In the genomic region with DNA sequence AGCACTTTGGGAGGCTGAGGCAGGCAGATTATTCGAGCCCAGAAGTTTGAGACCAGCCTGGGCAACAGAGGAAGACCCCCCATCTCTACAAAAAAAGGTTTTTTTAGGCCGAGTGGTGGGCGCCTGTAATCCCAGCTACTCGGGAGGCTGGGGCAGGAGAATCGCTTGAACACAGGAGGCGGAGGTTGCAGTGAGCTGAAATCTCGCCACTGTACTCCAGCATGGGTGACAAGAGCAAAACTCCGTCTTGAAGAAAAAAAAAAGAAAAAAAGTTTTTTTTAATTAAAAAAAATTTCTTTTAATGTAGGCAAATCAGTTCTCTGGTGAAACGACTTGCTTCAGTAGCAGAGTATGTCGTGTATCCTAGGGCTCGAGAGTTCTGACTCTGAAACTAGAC, we compare ENCODE assay signal across 13 cellular contexts. TPM values are rescaled to one million over a fixed set of nuclear protein-coding genes. Genes with fewer than 3 reads are reported as not detected.
DNase-seq lines count a peak whose midpoint lies in the region; ATAC-seq and TF ChIP-seq lines count a peak whose summit lies in the region.
"Had no signal": no experiment of that assay in that cellular context is flagged by ENCODE, and none has a peak within 500 bp of the region (broad histone marks: within the 10 kb centered on the region; RNA-seq: fewer than 3 reads in every experiment).

No MANE protein-coding gene starts in this region.

- H3K9me3 Mint-ChIP-seq in Calu3 (ENCODE audit: low read depth, unreplicated experiment): no peaks in the 10 kb centered on the region
- no peaks in the 10 kb centered on the region for H3K9me3 Mint-ChIP-seq in effector memory CD8-positive, alpha-beta T cell
- no peaks in the 10 kb centered on the region for H3K9me3 Mint-ChIP-seq in natural killer cell

- no peak for DNase-seq in Calu3
- no peak for DNase-seq in NB4 (ENCODE audit: low read depth)
- DNase-seq in effector memory CD8-positive, alpha-beta T cell: no peak
- no peak for DNase-seq in natural killer cell
- DNase-seq in stimulated activated CD4-positive, alpha-beta T cell treated with anti-CD3 and anti-CD28 coated beads, Interleukin-1b, Interleukin-23, amount 100 ng/mL, for 48 hours: no peak
- no peak for DNase-seq in BE2C
- no peak for DNase-seq in NK-92 (lab: John Stamatoyannopoulos, UW; ENCODE audit: unreplicated experiment)
- DNase-seq in SW480 (ENCODE audit: low spot score): no peak
- DNase-seq: DND-41, dorsolateral prefrontal cortex, left ventricle myocardium superior, upper lobe of left lung had no signal

- H3K27me3 Mint-ChIP-seq in Calu3 (ENCODE audit: unreplicated experiment) (peaks cover 2% of the 10 kb centered on the region), natural killer cell (ENCODE audit: low read depth in 2 of 2) (peaks cover 0 to 9% of the 10 kb centered on the region in 2 donors)
- H3K27me3 Mint-ChIP-seq in effector memory CD8-positive, alpha-beta T cell: no peaks in the 10 kb centered on the region

- CTCF ChIA-PET in Calu3 (lab: Charles Lee): no interaction called here

- H3K4me3 Mint-ChIP-seq in Calu3 (ENCODE audit: low read depth, unreplicated experiment) (peak overlapping the region; percentile 74), natural killer cell (peak overlapping the region; percentile 21)
- peak overlapping the region; percentile 77 to 81 for H3K4me3 Mint-ChIP-seq in effector memory CD8-positive, alpha-beta T cell

- TF ChIP-seq POLR2A in NB4 (IDR thresholded peaks at IDR 0.05; ENCODE audit: extremely low read depth, insufficient read length): no peak

- H3K36me3 ChIP-seq in BE2C: no peaks in the 10 kb centered on the region
- H3K36me3 ChIP-seq: HAP-1, upper lobe of left lung had no signal

- peaks cover 16% of the 10 kb centered on the region for H3K36me3 Mint-ChIP-seq in Calu3 (ENCODE audit: insufficient read depth, unreplicated experiment)
- H3K36me3 Mint-ChIP-seq in effector memory CD8-positive, alpha-beta T cell (ENCODE audit: insufficient read depth): peaks cover 8% of the 10 kb centered on the region
- H3K36me3 Mint-ChIP-seq in natural killer cell: no peaks in the 10 kb centered on the region

- no peaks in the 10 kb centered on the region for H3K27me3 ChIP-seq in BE2C
- H3K27me3 ChIP-seq: dorsolateral prefrontal cortex, upper lobe of left lung had no signal

- TF ChIP-seq CTCF in Calu3 (IDR thresholded peaks at IDR 0.05; ENCODE audit: unreplicated experiment) (no peak), NB4 (IDR thresholded peaks at IDR 0.05; ENCODE audit: low read depth, low read length) (no peak), natural killer cell (IDR thresholded peaks at IDR 0.05) (no peak), BE2C (IDR thresholded peaks at IDR 0.05; ENCODE audit: low read depth, low read length) (no peak)

- no TSS peak for BruUV-seq in Calu3 (replicated peaks; lab: Mats Ljungman, UMichigan)

- H3K4me1 ChIP-seq in BE2C: peaks cover 7% of the 10 kb centered on the region; the same call in 1 of the 2 replicates
- H3K4me1 ChIP-seq: HAP-1 had no signal

- H3K27ac Mint-ChIP-seq in Calu3 (ENCODE audit: unreplicated experiment): peak overlapping the region; percentile 11
- H3K27ac Mint-ChIP-seq in effector memory CD8-positive, alpha-beta T cell: no peak overlapping the region
- no peak overlapping the region for H3K27ac Mint-ChIP-seq in natural killer cell

- H3K4me3 ChIP-seq in NB4 (ENCODE audit: low read depth, low read length): peak overlapping the region; percentile 69
- no peak overlapping the region for H3K4me3 ChIP-seq in BE2C (ENCODE audit: low read depth, low read length)
- H3K4me3 ChIP-seq: HAP-1 had no signal

- ATAC-seq in effector memory CD8-positive, alpha-beta T cell (replicated peaks): no peak
- ATAC-seq in natural killer cell: no peak

- H3K9me3 ChIP-seq in BE2C: no peaks in the 10 kb centered on the region
- H3K9me3 ChIP-seq: HAP-1, upper lobe of left lung had no signal

- intact Hi-C loops in Calu3 (cut with micrococcal nuclease; ENCODE audit: unreplicated experiment): no loop called here
- intact Hi-C loops in natural killer cell (cut with micrococcal nuclease): no loop called here

- H3K4me1 Mint-ChIP-seq in Calu3 (ENCODE audit: low read depth, unreplicated experiment): peaks cover 20% of the 10 kb centered on the region
- peaks cover 4 to 7% of the 10 kb centered on the region in 2 donors for H3K4me1 Mint-ChIP-seq in effector memory CD8-positive, alpha-beta T cell (ENCODE audit: low read depth in 2 of 2)
- H3K4me1 Mint-ChIP-seq in natural killer cell: peaks cover 0 to 15% of the 10 kb centered on the region in 2 donors

RNA-seq across cellular contexts. Expression of a gene that starts 10.9 kb away (rescaled TPM):
- total RNA-seq in Calu3 (2022) (25.3 and 29.2 TPM in 2 replicates), natural killer cell (1 to 10 TPM in 1 of 3 donors, under 1 TPM in 2; 0.26 to 2.1 (median 0.39) TPM)
- 1.3 TPM for polyA plus RNA-seq in BE2C (2012; ENCODE audit: insufficient read depth, insufficient read length, low read depth)

RNA-seq across cellular contexts. Expression of a gene that starts 14.5 kb away (rescaled TPM):
- 0.61 and 1.3 TPM in 2 replicates for total RNA-seq in Calu3 (2022)
- 1 to 10 TPM in 1 of 3 donors, under 1 TPM in 2; 0.14 to 1.6 (median 0.32) TPM for total RNA-seq in natural killer cell
- 1.2 TPM for polyA plus RNA-seq in BE2C (2012; ENCODE audit: insufficient read depth, insufficient read length, low read depth)

RNA-seq across cellular contexts. Expression of a gene that starts 37.4 kb away (rescaled TPM):
- total RNA-seq in Calu3 (2022) (100 and 104 TPM in 2 replicates), natural killer cell (100 to 1,000 TPM; 128 to 145 (median 133) TPM)
- polyA plus RNA-seq in BE2C (2012; ENCODE audit: insufficient read depth, insufficient read length, low read depth): 44.9 TPM

RNA-seq across cellular contexts. Expression of a gene that starts 38.4 kb away (rescaled TPM):
- total RNA-seq in Calu3 (2022) (28.8 and 30.5 TPM in 2 replicates), natural killer cell (10 to 100 TPM; 32.9 to 34.5 (median 33.9) TPM)
- 99.1 TPM for polyA plus RNA-seq in BE2C (2012; ENCODE audit: insufficient read depth, insufficient read length, low read depth)

RNA-seq across cellular contexts. Expression of a gene that starts 47.1 kb away (rescaled TPM):
- total RNA-seq in Calu3 (2022) (14.7 and 15.4 TPM in 2 replicates), natural killer cell (10 to 100 TPM; 10.8 to 19.8 (median 12.8) TPM)
- polyA plus RNA-seq in BE2C (2012; ENCODE audit: insufficient read depth, insufficient read length, low read depth): 3.1 TPM

Comparison
In these comparisons a context has a peak if more than half of its experiments do, and no peak if none do; other contexts are left out.
1. H3K4me3 Mint-ChIP-seq: peak in every context shown above with its lines; median percentile 79 in effector memory CD8-positive, alpha-beta T cell; 74 in Calu3; 21 in natural killer cell.